Comparison of ENCODE assay signal across 8 cellular contexts in genomic region chr3:126983653-126984390, GRCh38. TPM values are rescaled to one million over a fixed set of nuclear protein-coding genes. Genes with fewer than 3 reads are reported as not detected.
A peak's percentile ranks its signal among the peaks of the same experiment; 100 is the strongest.
DNase-seq lines count a peak whose midpoint lies in the region; ATAC-seq, FAIRE-seq and TF ChIP-seq lines count a peak whose summit lies in the region.

No MANE protein-coding gene starts in this region.

- TF ChIP-seq CTCF in GM12878 (IDR thresholded peaks at IDR 0.05 in 2 of 3, conservative IDR thresholded peaks at IDR 0.05 in 1 of 3; ENCODE audit: control insufficient read depth in 2 of 3, extremely low read depth in 1 of 3, insufficient read depth in 1 of 3, low read depth in 3 of 3, low read length in 3 of 3), result no peak
- TF ChIP-seq CTCF in CD14-positive monocyte (IDR thresholded peaks at IDR 0.05), result no peak

- peaks cover 0 to 2% of the 10 kb centered on the region in 2 donors for H3K36me3 Mint-ChIP-seq in CD14-positive monocyte

- H3K36me3 ChIP-seq in GM12878 (ENCODE audit: control insufficient read depth in 2 of 2, insufficient read depth in 2 of 2, low read length in 1 of 2), result no peaks in the 10 kb centered on the region; a peak in 1 of 4 replicates

- RAD21 ChIA-PET in GM12878 (lab: Charles Lee; ENCODE audit: unreplicated experiment), result interaction anchor here (3.7 kb wide), 1 partner anchor 230 kb away, joined by 36 read pairs; no protein-coding TSS in a partner anchor

- H2AFZ ChIP-seq in GM12878 (ENCODE audit: control insufficient read depth, low read depth, low read length), result peak overlapping the region; percentile 44

- peak overlapping the region; percentile 71 for H3K4me3 ChIP-seq in GM12878

- FAIRE-seq in GM12878 (lab: Jason Lieb, UNC), result no peak

- peaks cover 27 to 75% (median 59%) of the 10 kb centered on the region in 3 donors for H3K27me3 Mint-ChIP-seq in CD14-positive monocyte (ENCODE audit: low read depth in 3 of 3)

- H3K4me1 Mint-ChIP-seq in CD14-positive monocyte, result peaks cover 14% of the 10 kb centered on the region

- CTCF ChIA-PET in GM12878 (lab: Yijun Ruan, JAX), result interaction anchor here (0.8 kb wide), 1 partner anchor 231 kb away, joined by 3 read pairs; no protein-coding TSS in a partner anchor

- H3K79me2 ChIP-seq in GM12878 (ENCODE audit: control insufficient read depth, insufficient read depth, low read length), result no peaks in the 10 kb centered on the region; the same call in none of the 2 replicates

- no peak overlapping the region for H3K27ac Mint-ChIP-seq in CD14-positive monocyte

- in situ Hi-C loops in GM12878 (cut with MboI), result no loop called here

- intact Hi-C loops in Right ventricle myocardium inferior (cut with DNase I) (loop anchor here (1.0 to 10.0 kb wide), 5 partner anchors 193 to 561 kb away; no protein-coding TSS in a partner anchor), cardiac septum (cut with DNase I) (loop anchor here (1.0 to 10.0 kb wide), 5 partner anchors 21 to 561 kb away; partner anchors contain the start of gene CHCHD6), GM12878 (cut with micrococcal nuclease; ENCODE audit: unreplicated experiment) (loop anchor here (2.0 to 10.0 kb wide), 3 partner anchors 73 to 561 kb away; no protein-coding TSS in a partner anchor), CD14-positive monocyte (cut with micrococcal nuclease) (loop anchor here (5.0 to 10.0 kb wide), 6 partner anchors 77 to 452 kb away; partner anchors contain the start of gene CHCHD6 (in 1 of the 2))

- H3K9me3 ChIP-seq in GM12878 (replicated peaks; ENCODE audit: control insufficient read depth, insufficient read depth, low read length), result no peaks in the 10 kb centered on the region; the same call in 2 of the 3 replicates

- H4K20me1 ChIP-seq in GM12878 (ENCODE audit: control insufficient read depth, insufficient read depth), result no peaks in the 10 kb centered on the region

- H3K9ac ChIP-seq in GM12878 (ENCODE audit: control insufficient read depth, insufficient read depth, low read length), result peak overlapping the region; percentile 54; the same call in 1 of the 2 replicates

- 3% methylated on average over 42 of the region's 61 CpGs for WGBS in GM12878 (ENCODE audit: insufficient coverage, insufficient replicate concordance, low lambda C conversion rate, missing lambda C conversion rate)

- H3K27me3 ChIP-seq in GM12878 (replicated peaks in 1 of 2; ENCODE audit: control insufficient read depth in 2 of 2, insufficient read depth in 2 of 2, low read length in 1 of 2), result no peaks in the 10 kb centered on the region

- peaks cover 9% of the 10 kb centered on the region for H3K4me1 ChIP-seq in GM12878 (ENCODE audit: control insufficient read depth, insufficient read depth, low read length)

- no peak for TF ChIP-seq POLR2A in GM12878 (IDR thresholded peaks at IDR 0.05; ENCODE audit: low read depth, low read length)

- peak overlapping the region; percentile 98 for H3K4me2 ChIP-seq in GM12878 (ENCODE audit: control insufficient read depth, insufficient read depth)

- SMC1A ChIA-PET in GM12878 (lab: Charles Lee; ENCODE audit: uncharacterized antibody, unreplicated experiment), result no interaction called here

- peak overlapping the region in 1 of 2 donors; percentile 53 for H3K4me3 Mint-ChIP-seq in CD14-positive monocyte

- no peak for TF ChIP-seq RAD21 in GM12878 (IDR thresholded peaks at IDR 0.05; ENCODE audit: insufficient read depth, low read depth, low read length)

- peak; percentile 68 for DNase-seq in Right ventricle myocardium inferior (ENCODE audit: missing footprints)
- no peak for DNase-seq in cardiac septum (ENCODE audit: low spot score)
- DNase-seq in RPMI7951 (ENCODE audit: low read depth), result peak; percentile 36
- DNase-seq in GM12878 (ENCODE audit: low read depth, low spot score), result no peak
- DNase-seq in islet precursor cell, result peak; percentile 68
- DNase-seq in stimulated activated CD4-positive, alpha-beta T cell treated with anti-CD3 and anti-CD28 coated beads, Interleukin-2, amount 100 ng/mL, for 48 hours, result peak; percentile 21 to 26
- no peak for DNase-seq in epidermal melanocyte (ENCODE audit: insufficient read length, low spot score)
- DNase-seq in CD14-positive monocyte (ENCODE audit: low spot score), result no peak

- peaks cover 0 to 10% (median 2%) of the 10 kb centered on the region in 7 donors for H3K9me3 Mint-ChIP-seq in CD14-positive monocyte

- BruUV-seq in GM12878 (replicated peaks; lab: Mats Ljungman, UMichigan), result no TSS peak

- ATAC-seq in Right ventricle myocardium inferior, result no peak
- ATAC-seq in GM12878, result peak; percentile 25

- TF ChIP-seq EP300 in GM12878 (IDR thresholded peaks at IDR 0.05; ENCODE audit: borderline replicate concordance in 1 of 2, control insufficient read depth in 1 of 2, low read depth in 2 of 2, low read length in 2 of 2), result no peak

- no peak overlapping the region for H3K27ac ChIP-seq in GM12878 (ENCODE audit: control insufficient read depth, insufficient read depth)

- POLR2A ChIA-PET in GM12878 (lab: Charles Lee), result interaction anchor here (0.6 to 2.0 kb wide), 2 partner anchors 26 to 73 kb away, joined by 3 to 5 read pairs; no protein-coding TSS in a partner anchor

TF ChIP-seq in GM12878, 131 proteins besides CTCF, POLR2A, EP300 and RAD21 (continues in another document):
- TF ChIP-seq LARP7 (IDR thresholded peaks at IDR 0.05) (peak; percentile 54; the same call in 1 of the 2 replicates), TCF7 (IDR thresholded peaks at IDR 0.05; ENCODE audit: borderline replicate concordance) (no peak), BHLHE40 (IDR thresholded peaks at IDR 0.05; ENCODE audit: borderline replicate concordance in 1 of 2, low read depth in 2 of 2, low read length in 1 of 2) (no peak), SIX5 (IDR thresholded peaks at IDR 0.05; ENCODE audit: low read depth, low read length, severe bottlenecking) (no peak), YBX1 (IDR thresholded peaks at IDR 0.05) (no peak), GABPA (IDR thresholded peaks at IDR 0.05; ENCODE audit: low read depth) (no peak), ZBTB33 (IDR thresholded peaks at IDR 0.05) (no peak)
- TF ChIP-seq, protein P1, sequence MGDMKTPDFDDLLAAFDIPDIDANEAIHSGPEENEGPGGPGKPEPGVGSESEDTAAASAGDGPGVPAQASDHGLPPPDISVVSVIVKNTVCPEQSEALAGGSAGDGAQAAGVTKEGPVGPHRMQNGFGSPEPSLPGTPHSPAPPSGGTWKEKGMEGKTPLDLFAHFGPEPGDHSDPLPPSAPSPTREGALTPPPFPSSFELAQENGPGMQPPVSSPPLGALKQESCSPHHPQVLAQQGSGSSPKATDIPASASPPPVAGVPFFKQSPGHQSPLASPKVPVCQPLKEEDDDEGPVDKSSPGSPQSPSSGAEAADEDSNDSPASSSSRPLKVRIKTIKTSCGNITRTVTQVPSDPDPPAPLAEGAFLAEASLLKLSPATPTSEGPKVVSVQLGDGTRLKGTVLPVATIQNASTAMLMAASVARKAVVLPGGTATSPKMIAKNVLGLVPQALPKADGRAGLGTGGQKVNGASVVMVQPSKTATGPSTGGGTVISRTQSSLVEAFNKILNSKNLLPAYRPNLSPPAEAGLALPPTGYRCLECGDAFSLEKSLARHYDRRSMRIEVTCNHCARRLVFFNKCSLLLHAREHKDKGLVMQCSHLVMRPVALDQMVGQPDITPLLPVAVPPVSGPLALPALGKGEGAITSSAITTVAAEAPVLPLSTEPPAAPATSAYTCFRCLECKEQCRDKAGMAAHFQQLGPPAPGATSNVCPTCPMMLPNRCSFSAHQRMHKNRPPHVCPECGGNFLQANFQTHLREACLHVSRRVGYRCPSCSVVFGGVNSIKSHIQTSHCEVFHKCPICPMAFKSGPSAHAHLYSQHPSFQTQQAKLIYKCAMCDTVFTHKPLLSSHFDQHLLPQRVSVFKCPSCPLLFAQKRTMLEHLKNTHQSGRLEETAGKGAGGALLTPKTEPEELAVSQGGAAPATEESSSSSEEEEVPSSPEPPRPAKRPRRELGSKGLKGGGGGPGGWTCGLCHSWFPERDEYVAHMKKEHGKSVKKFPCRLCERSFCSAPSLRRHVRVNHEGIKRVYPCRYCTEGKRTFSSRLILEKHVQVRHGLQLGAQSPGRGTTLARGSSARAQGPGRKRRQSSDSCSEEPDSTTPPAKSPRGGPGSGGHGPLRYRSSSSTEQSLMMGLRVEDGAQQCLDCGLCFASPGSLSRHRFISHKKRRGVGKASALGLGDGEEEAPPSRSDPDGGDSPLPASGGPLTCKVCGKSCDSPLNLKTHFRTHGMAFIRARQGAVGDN (IDR thresholded peaks at IDR 0.05), result no peak

RNA-seq across cellular contexts. Expression of gene PLXNA1, which starts 0.9 kb away (rescaled TPM):
- 29.6 TPM for total RNA-seq in Right ventricle myocardium inferior
- 31.6 TPM for total RNA-seq in cardiac septum
- total RNA-seq in RPMI7951 (2014; rRNA removed; shearing (Covaris generic)), result 44.0 and 60.2 TPM in 2 replicates
- 76.3 and 87.4 TPM in 2 replicates for total RNA-seq in GM12878 (2013; cell fraction: nucleolus; rRNA removed)
- total RNA-seq in GM12878 (2014; rRNA removed), result 3.4 and 5.1 TPM in 2 replicates
- total RNA-seq in GM12878 (2014; rRNA removed; fragmentation: Illumina TruSeq; extraction: Trizol), result 2.6 TPM in 2 replicates
- 9.9 and 10.3 TPM in 2 replicates for total RNA-seq in GM12878 (2021)
- polyA plus RNA-seq in GM12878 (2011; ENCODE audit: low read depth), result 1.8 TPM
- polyA plus RNA-seq in GM12878 (2011; rRNA removed), result 5.8 and 16.4 TPM in 2 replicates
- polyA plus RNA-seq in GM12878 (2011; cell fraction: cytosol; rRNA removed), result 13.6 and 19.3 TPM in 2 replicates
- 104 and 110 TPM in 2 replicates for polyA plus RNA-seq in GM12878 (2011; cell fraction: nucleus; rRNA removed)
- 6.5 and 6.7 TPM in 2 replicates for polyA plus RNA-seq in GM12878 (2012)
- polyA plus RNA-seq in GM12878 (2014; fragmentation: Illumina TruSeq; extraction: Trizol), result 1.8 and 2.5 TPM in 2 replicates
- under 1 TPM; 0.03 to 0.15 TPM for polyA plus RNA-seq in GM12878 (2014; fragmentation: Nextera tagmentation; extraction: Ambion mirVana)
- polyA plus RNA-seq in GM12878 (2014; rRNA removed), result 5.4 and 6.8 TPM in 2 replicates
- polyA plus RNA-seq in GM12878 (2016; fragmentation: Nextera tagmentation; extraction: Ambion mirVana), result under 1 TPM; 0.79 to 0.95 TPM
- polyA minus RNA-seq in GM12878 (2011; rRNA and poly(A)+ RNA removed), result 31.7 and 34.5 TPM in 2 replicates
- 8.8 and 10.0 TPM in 2 replicates for polyA minus RNA-seq in GM12878 (2011; cell fraction: cytosol; rRNA and poly(A)+ RNA removed)
- 31.4 and 46.3 TPM in 2 replicates for polyA minus RNA-seq in GM12878 (2011; cell fraction: nucleus; rRNA and poly(A)+ RNA removed)
- polyA plus RNA-seq in CD14-positive monocyte, result not detected

Comparison
In these comparisons a context has a peak if more than half of its experiments do, and no peak if none do; other contexts are left out.
1. DNase-seq: peak in Right ventricle myocardium inferior (single experiment), RPMI7951 (single experiment), islet precursor cell (single experiment) and stimulated activated CD4-positive, alpha-beta T cell treated with anti-CD3 and anti-CD28 coated beads, Interleukin-2, amount 100 ng/mL, for 48 hours (2 of 2); none in cardiac septum (single experiment), GM12878 (single experiment), epidermal melanocyte (single experiment) and CD14-positive monocyte (single experiment).